Comparison of ENCODE assay signal across 16 cellular contexts in the genomic region with DNA sequence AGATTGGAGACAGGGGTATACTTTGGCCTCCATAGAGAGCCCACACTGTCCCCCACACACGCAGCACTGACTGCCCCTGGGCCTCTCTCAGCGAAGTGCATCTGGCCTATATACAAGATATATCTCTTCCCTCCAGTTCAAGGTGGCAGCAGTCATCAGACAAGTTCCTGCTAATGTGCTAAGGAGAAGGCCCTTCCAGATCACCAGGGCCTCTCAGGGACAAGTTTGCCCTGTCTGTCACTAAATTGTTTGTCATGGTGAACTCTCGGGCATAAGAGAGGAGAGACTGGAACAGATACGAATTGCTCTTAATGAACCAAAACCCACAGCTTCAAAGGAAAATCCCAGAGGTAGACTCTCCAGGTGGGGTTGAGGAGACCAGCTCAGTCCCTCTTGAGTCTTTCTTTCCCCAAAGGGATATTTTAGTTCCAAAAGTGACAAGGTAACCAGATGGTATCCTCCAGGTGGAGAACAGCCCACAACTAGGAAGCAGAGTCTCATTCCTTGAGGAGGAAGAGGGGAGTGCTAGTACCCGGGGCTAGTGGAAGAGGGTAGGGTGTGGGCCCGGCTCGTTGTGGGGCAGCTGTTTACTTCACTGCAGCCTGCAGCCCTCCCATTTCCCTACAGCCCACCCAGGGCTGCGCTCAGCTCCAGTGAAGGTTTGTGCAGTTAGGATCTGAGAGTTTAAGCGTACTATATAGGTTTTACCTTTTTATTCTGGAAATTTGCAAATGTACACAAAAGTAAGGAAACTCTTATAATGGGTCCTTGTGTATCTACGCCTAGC. TPM values are rescaled to one million over a fixed set of nuclear protein-coding genes. Genes with fewer than 3 reads are reported as not detected.
DNase-seq lines count a peak whose midpoint lies in the region; ATAC-seq, FAIRE-seq and TF ChIP-seq lines count a peak whose summit lies in the region.
"Had no signal": no experiment of that assay in that cellular context is flagged by ENCODE, and none has a peak within 500 bp of the region (broad histone marks: within the 10 kb centered on the region; RNA-seq: fewer than 3 reads in every experiment).

No MANE protein-coding gene starts in this region.

- H3K9ac ChIP-seq in mucosa of rectum (ENCODE audit: low read depth in 1 of 2, low read length in 2 of 2) = peak overlapping the region in 1 of 2 donors; percentile 62
- H3K9ac ChIP-seq: SK-N-SH had no signal

- ATAC-seq in activated T-helper 17 cell treated with anti-CD3 and anti-CD28 coated beads, Interleukin-2, amount 50 U/mL, for 72 hours (replicated peaks) = no peak
- ATAC-seq in pancreas = no peak
- ATAC-seq in gastroesophageal sphincter = no peak
- ATAC-seq in GM18502 (IDR thresholded peaks at IDR 0.05; ENCODE audit: poor library complexity, unreplicated experiment) = no peak

- DNase-seq in activated naive CD4-positive, alpha-beta T cell treated with anti-CD3 and anti-CD28 coated beads, Interleukin-2, amount 10 ng/mL, durations not matched to agents 7 days and 5 days = no peak
- no peak for DNase-seq in activated naive CD4-positive, alpha-beta T cell treated with Interleukin-2 at 50 U/mL for 16 hours
- no peak for DNase-seq in transverse colon
- no peak for DNase-seq in pancreas
- DNase-seq: anterior cingulate cortex; cortex of kidney; islet precursor cell; NCI-H510A; SK-N-SH; stimulated activated CD4-positive, alpha-beta T cell treated with anti-CD3 and anti-CD28 coated beads, Interleukin-2, amount 100 ng/mL, for 24 hours had no signal

- H3K4me1 Mint-ChIP-seq in activated naive CD4-positive, alpha-beta T cell treated with anti-CD3 and anti-CD28 coated beads, Interleukin-2, amount 10 ng/mL, durations not matched to agents 7 days and 5 days = peaks cover 25% of the 10 kb centered on the region
- H3K4me1 Mint-ChIP-seq in activated T-helper 17 cell treated with anti-CD3 and anti-CD28 coated beads, Interleukin-2, amount 50 U/mL, for 72 hours = peaks cover 13% of the 10 kb centered on the region

- peaks cover 11% of the 10 kb centered on the region for H3K27me3 Mint-ChIP-seq in activated naive CD4-positive, alpha-beta T cell treated with anti-CD3 and anti-CD28 coated beads, Interleukin-2, amount 10 ng/mL, durations not matched to agents 7 days and 5 days
- H3K27me3 Mint-ChIP-seq in activated T-helper 17 cell treated with anti-CD3 and anti-CD28 coated beads, Interleukin-2, amount 50 U/mL, for 72 hours = no peaks in the 10 kb centered on the region

- TF ChIP-seq CTCF in transverse colon (IDR thresholded peaks at IDR 0.05) (no peak), pancreas (IDR thresholded peaks at IDR 0.05) (no peak), gastroesophageal sphincter (IDR thresholded peaks at IDR 0.05) (no peak)

- H3K9me3 ChIP-seq in mucosa of rectum (ENCODE audit: control insufficient read depth in 2 of 2, low read length in 2 of 2) = no peaks in the 10 kb centered on the region
- H3K9me3 ChIP-seq in transverse colon = no peaks in the 10 kb centered on the region
- H3K9me3 ChIP-seq in pancreas = no peaks in the 10 kb centered on the region
- H3K9me3 ChIP-seq in gastroesophageal sphincter = no peaks in the 10 kb centered on the region
- H3K9me3 ChIP-seq: mucosa of descending colon, SK-N-SH, thoracic aorta had no signal

- no peak overlapping the region for H3K4me3 ChIP-seq in mucosa of rectum (ENCODE audit: low read length in 2 of 2)
- no peak overlapping the region for H3K4me3 ChIP-seq in transverse colon
- H3K4me3 ChIP-seq in pancreas = no peak overlapping the region
- H3K4me3 ChIP-seq in gastroesophageal sphincter = no peak overlapping the region
- H3K4me3 ChIP-seq: mucosa of descending colon had no signal

- no peak for TF ChIP-seq EP300 in transverse colon (IDR thresholded peaks at IDR 0.05; ENCODE audit: low read depth)
- TF ChIP-seq EP300 in gastroesophageal sphincter (IDR thresholded peaks at IDR 0.05) = no peak

- WGBS in transverse colon (ENCODE audit: low coverage in 1 of 2), 2 donors = 83 to 88% methylated on average over 2 to 10 of the region's 10 CpGs
- 94 to 95% methylated on average over 10 of the region's 10 CpGs for whole genome bisulfite sequencing in pancreas, 2 donors
- 97 to 100% methylated on average over 3 to 4 of the region's 10 CpGs for WGBS in gastroesophageal sphincter (ENCODE audit: low coverage in 1 of 2), 2 donors

- H3K9me3 Mint-ChIP-seq in activated naive CD4-positive, alpha-beta T cell treated with anti-CD3 and anti-CD28 coated beads, Interleukin-2, amount 10 ng/mL, durations not matched to agents 7 days and 5 days = no peaks in the 10 kb centered on the region
- H3K9me3 Mint-ChIP-seq in activated T-helper 17 cell treated with anti-CD3 and anti-CD28 coated beads, Interleukin-2, amount 50 U/mL, for 72 hours = no peaks in the 10 kb centered on the region

- peak overlapping the region; percentile 78 for H3K27ac Mint-ChIP-seq in activated naive CD4-positive, alpha-beta T cell treated with anti-CD3 and anti-CD28 coated beads, Interleukin-2, amount 10 ng/mL, durations not matched to agents 7 days and 5 days
- no peak overlapping the region for H3K27ac Mint-ChIP-seq in activated T-helper 17 cell treated with anti-CD3 and anti-CD28 coated beads, Interleukin-2, amount 50 U/mL, for 72 hours

- peak overlapping the region; percentile 85 to 88 for H3K27ac ChIP-seq in mucosa of rectum (ENCODE audit: low read depth in 2 of 2, low read length in 2 of 2)
- peak overlapping the region; percentile 72 to 97 (median 94) for H3K27ac ChIP-seq in transverse colon
- peak overlapping the region in 1 of 4 donors; percentile 12 for H3K27ac ChIP-seq in pancreas
- H3K27ac ChIP-seq in gastroesophageal sphincter = no peak overlapping the region

- CTCF ChIA-PET in activated naive CD4-positive, alpha-beta T cell treated with anti-CD3 and anti-CD28 coated beads, Interleukin-2, amount 10 ng/mL, durations not matched to agents 7 days and 5 days (lab: Charles Lee) = interaction anchor here (1.5 kb wide), 1 partner anchor 40 kb away, joined by 4 read pairs; no protein-coding TSS in a partner anchor

- H3K4me1 ChIP-seq in mucosa of rectum (ENCODE audit: control insufficient read depth in 2 of 2, insufficient read depth in 2 of 2, low read length in 2 of 2) (peaks cover 41 to 47% of the 10 kb centered on the region in 2 donors), transverse colon (peaks cover 18 to 43% (median 42%) of the 10 kb centered on the region in 4 donors), pancreas (peaks cover 3 to 14% (median 10%) of the 10 kb centered on the region in 3 donors), gastroesophageal sphincter (peaks cover 0 to 32% (median 22%) of the 10 kb centered on the region in 3 donors)

- peaks cover 0 to 15% of the 10 kb centered on the region in 2 donors for H3K36me3 ChIP-seq in mucosa of rectum (ENCODE audit: control insufficient read depth in 2 of 2, insufficient read depth in 2 of 2, low read length in 2 of 2)
- no peaks in the 10 kb centered on the region for H3K36me3 ChIP-seq in transverse colon
- H3K36me3 ChIP-seq in pancreas = no peaks in the 10 kb centered on the region
- H3K36me3 ChIP-seq in gastroesophageal sphincter = no peaks in the 10 kb centered on the region
- H3K36me3 ChIP-seq: thoracic aorta had no signal

- H3K4me3 Mint-ChIP-seq in activated naive CD4-positive, alpha-beta T cell treated with anti-CD3 and anti-CD28 coated beads, Interleukin-2, amount 10 ng/mL, durations not matched to agents 7 days and 5 days = peak overlapping the region; percentile 1
- H3K4me3 Mint-ChIP-seq in activated T-helper 17 cell treated with anti-CD3 and anti-CD28 coated beads, Interleukin-2, amount 50 U/mL, for 72 hours = peak overlapping the region; percentile 77

- intact Hi-C loops in transverse colon (cut with DNase I; ENCODE audit: low total_unique reads) = no loop called here
- intact Hi-C loops in pancreas (cut with DNase I) = no loop called here

- in situ Hi-C loops in transverse colon (cut with MboI; ENCODE audit: low pct_ligation_motif_present in 1 of 4, low pct_unique_long_range_greater_than_20kb in 1 of 4, low sequenced_read_pairs in 3 of 4) = no loop called here

- FAIRE-seq in pancreas (lab: Jason Lieb, UNC) = no peak

- TF ChIP-seq POLR2A in transverse colon (IDR thresholded peaks at IDR 0.05) (no peak), gastroesophageal sphincter (IDR thresholded peaks at IDR 0.05) (no peak)

- H3K27me3 ChIP-seq in mucosa of rectum (ENCODE audit: control insufficient read depth in 2 of 2, insufficient read depth in 2 of 2, low read length in 2 of 2) = no peaks in the 10 kb centered on the region
- no peaks in the 10 kb centered on the region for H3K27me3 ChIP-seq in transverse colon
- no peaks in the 10 kb centered on the region for H3K27me3 ChIP-seq in pancreas
- H3K27me3 ChIP-seq in gastroesophageal sphincter = no peaks in the 10 kb centered on the region

- H3K36me3 Mint-ChIP-seq in activated naive CD4-positive, alpha-beta T cell treated with anti-CD3 and anti-CD28 coated beads, Interleukin-2, amount 10 ng/mL, durations not matched to agents 7 days and 5 days = peaks cover 13% of the 10 kb centered on the region
- no peaks in the 10 kb centered on the region for H3K36me3 Mint-ChIP-seq in activated T-helper 17 cell treated with anti-CD3 and anti-CD28 coated beads, Interleukin-2, amount 50 U/mL, for 72 hours (ENCODE audit: low read depth)

RNA-seq across cellular contexts. Expression of a gene that starts 2.2 kb away (rescaled TPM):
- total RNA-seq in activated T-helper 17 cell treated with anti-CD3 and anti-CD28 coated beads, Interleukin-2, amount 50 U/mL, for 72 hours = 10 to 100 TPM in 1 of 2 donors, 1 to 10 TPM in 1; 8.7 to 18.9 TPM
- 10 to 100 TPM; 28.8 to 62.3 (median 44.4) TPM for total RNA-seq in transverse colon
- total RNA-seq in pancreas = 10 to 100 TPM in 2 of 6 donors, 1 to 10 TPM in 4; 5.4 to 14.2 (median 7.9) TPM
- 1 to 10 TPM; 6.3 to 7.6 TPM for polyA plus RNA-seq in pancreas
- 10 to 100 TPM in 1 of 4 donors, 1 to 10 TPM in 3; 6.8 to 22.3 (median 8.5) TPM for total RNA-seq in gastroesophageal sphincter

RNA-seq across cellular contexts. Expression of a gene that starts 44.6 kb away (rescaled TPM):
- 10 to 100 TPM; 12.3 to 25.4 TPM for total RNA-seq in activated T-helper 17 cell treated with anti-CD3 and anti-CD28 coated beads, Interleukin-2, amount 50 U/mL, for 72 hours
- total RNA-seq in transverse colon = 10 to 100 TPM; 42.2 to 73.6 (median 50.2) TPM
- 10 to 100 TPM; 15.3 to 29.4 (median 20.7) TPM for total RNA-seq in pancreas
- polyA plus RNA-seq in pancreas = 10 to 100 TPM; 16.0 to 28.5 TPM
- total RNA-seq in gastroesophageal sphincter = 10 to 100 TPM; 38.8 to 82.0 (median 47.7) TPM

Comparison
In these comparisons a context has a peak if more than half of its experiments do, and no peak if none do; other contexts are left out.
1. H3K27ac ChIP-seq: peak in mucosa of rectum (2 of 2) and transverse colon (4 of 4); none in gastroesophageal sphincter (0 of 4).